15 cellular contexts compared by ENCODE assay signal in genomic region chr14:103280278-103280917, GRCh38. TPM values are rescaled to one million over a fixed set of nuclear protein-coding genes. Genes with fewer than 3 reads are reported as not detected.
DNase-seq lines count a peak whose midpoint lies in the region; ATAC-seq and TF ChIP-seq lines count a peak whose summit lies in the region.
"Had no signal": no experiment of that assay in that cellular context is flagged by ENCODE, and none has a peak within 500 bp of the region (broad histone marks: within the 10 kb centered on the region; RNA-seq: fewer than 3 reads in every experiment).

No MANE protein-coding gene starts in this region.

- no peak overlapping the region for H3K4me3 ChIP-seq in upper lobe of right lung

- H3K27ac ChIP-seq in upper lobe of right lung, result no peak overlapping the region
- H3K27ac ChIP-seq: epithelial cell of prostate had no signal

- no peak overlapping the region for H3K27ac Mint-ChIP-seq in activated T-cell treated with anti-CD3 and anti-CD28 coated beads, Interleukin-2, amount 50 U/mL, for 72 hours
- no peak overlapping the region for H3K27ac Mint-ChIP-seq in stimulated activated memory B cell treated with anti-CD40 and anti-IgM and Interleukin-4, amounts not matched to agents 10 μg/mL and 1 μg/mL and 100 μg/mL, for 72 hours

- H3K27me3 ChIP-seq in upper lobe of right lung, result peaks cover 44% of the 10 kb centered on the region

- H3K27me3 Mint-ChIP-seq in activated T-cell treated with anti-CD3 and anti-CD28 coated beads, Interleukin-2, amount 50 U/mL, for 72 hours (ENCODE audit: low read depth), result peaks cover 82% of the 10 kb centered on the region
- peaks cover 84% of the 10 kb centered on the region for H3K27me3 Mint-ChIP-seq in stimulated activated memory B cell treated with anti-CD40 and anti-IgM and Interleukin-4, amounts not matched to agents 10 μg/mL and 1 μg/mL and 100 μg/mL, for 72 hours

- H3K36me3 Mint-ChIP-seq in activated T-cell treated with anti-CD3 and anti-CD28 coated beads, Interleukin-2, amount 50 U/mL, for 72 hours (ENCODE audit: insufficient read depth in 2 of 2), result peaks cover 0 to 2% of the 10 kb centered on the region in 2 donors
- no peaks in the 10 kb centered on the region for H3K36me3 Mint-ChIP-seq in stimulated activated memory B cell treated with anti-CD40 and anti-IgM and Interleukin-4, amounts not matched to agents 10 μg/mL and 1 μg/mL and 100 μg/mL, for 72 hours

- no peaks in the 10 kb centered on the region for H3K9me3 Mint-ChIP-seq in activated T-cell treated with anti-CD3 and anti-CD28 coated beads, Interleukin-2, amount 50 U/mL, for 72 hours
- H3K9me3 Mint-ChIP-seq in stimulated activated memory B cell treated with anti-CD40 and anti-IgM and Interleukin-4, amounts not matched to agents 10 μg/mL and 1 μg/mL and 100 μg/mL, for 72 hours, result no peaks in the 10 kb centered on the region

- H3K4me3 Mint-ChIP-seq in activated T-cell treated with anti-CD3 and anti-CD28 coated beads, Interleukin-2, amount 50 U/mL, for 72 hours, result peak overlapping the region; percentile 49 to 54
- H3K4me3 Mint-ChIP-seq in stimulated activated memory B cell treated with anti-CD40 and anti-IgM and Interleukin-4, amounts not matched to agents 10 μg/mL and 1 μg/mL and 100 μg/mL, for 72 hours, result peak overlapping the region; percentile 57

- intact Hi-C loops in upper lobe of right lung (cut with DNase I), result loop anchor here (10.0 kb wide), 1 partner anchor 196 kb away; the partner anchor contains the start of gene LBHD2

- H3K9me3 ChIP-seq in upper lobe of right lung, result no peaks in the 10 kb centered on the region

- H3K4me1 Mint-ChIP-seq in activated T-cell treated with anti-CD3 and anti-CD28 coated beads, Interleukin-2, amount 50 U/mL, for 72 hours (ENCODE audit: low read depth), result no peaks in the 10 kb centered on the region
- peaks cover 11% of the 10 kb centered on the region for H3K4me1 Mint-ChIP-seq in stimulated activated memory B cell treated with anti-CD40 and anti-IgM and Interleukin-4, amounts not matched to agents 10 μg/mL and 1 μg/mL and 100 μg/mL, for 72 hours

- ATAC-seq in activated T-cell treated with anti-CD3 and anti-CD28 coated beads, Interleukin-2, amount 50 U/mL, for 72 hours (replicated peaks in 1 of 2), result no peak
- ATAC-seq in stimulated activated memory B cell treated with anti-CD40 and anti-IgM and Interleukin-4, amounts not matched to agents 10 μg/mL and 1 μg/mL and 100 μg/mL, for 72 hours, result no peak
- ATAC-seq in upper lobe of right lung (no peak), GM18858 (IDR thresholded peaks at IDR 0.05; ENCODE audit: unreplicated experiment) (no peak)

- no peaks in the 10 kb centered on the region for H3K36me3 ChIP-seq in upper lobe of right lung

- no peak for TF ChIP-seq CTCF in upper lobe of right lung (IDR thresholded peaks at IDR 0.05)

- peaks cover 10% of the 10 kb centered on the region for H3K4me1 ChIP-seq in upper lobe of right lung

- DNase-seq in activated T-cell treated with anti-CD3 and anti-CD28 coated beads, Interleukin-2, amount 50 U/mL, for 72 hours, result no peak
- DNase-seq in activated T-cell treated with anti-CD3 and anti-CD28 coated beads, Interleukin-2, amount 50 U/mL, for 48 hours, result no peak
- DNase-seq in MV-4-11 (lab: John Stamatoyannopoulos, UW), result peak; percentile 66
- DNase-seq in fibroblast of peridontal ligament (ENCODE audit: extremely low read depth), result peak; percentile 13
- no peak for DNase-seq in upper lobe of right lung
- no peak for DNase-seq in SHP77 treated with DMSO at 0.1 percent for 48 hours (lab: John Stamatoyannopoulos, UW)
- DNase-seq: activated CD4-positive, CD25-positive, alpha-beta regulatory T cell treated with anti-CD3 and anti-CD28 coated beads, Interleukin-2, amount 50 U/mL, for 72 hours; activated CD8-positive, alpha-beta memory T cell treated with anti-CD3 and anti-CD28 coated beads, Interleukin-2, amount 50 U/mL, for 48 hours; NCI-H2029; NCI-H69; substantia nigra; T-helper 2 cell had no signal

RNA-seq across cellular contexts. Expression of gene EIF5, which starts 53.6 kb away (rescaled TPM):
- total RNA-seq in activated T-cell treated with anti-CD3 and anti-CD28 coated beads, Interleukin-2, amount 50 U/mL, for 72 hours, result 100 to 1,000 TPM; 295 to 377 TPM
- 245 TPM for total RNA-seq in upper lobe of right lung

Comparison
In these comparisons a context has a peak if more than half of its experiments do, and no peak if none do; other contexts are left out.
1. DNase-seq: peak in MV-4-11 (single experiment) and fibroblast of peridontal ligament (single experiment); none in activated T-cell treated with anti-CD3 and anti-CD28 coated beads, Interleukin-2, amount 50 U/mL, for 72 hours (0 of 2), activated T-cell treated with anti-CD3 and anti-CD28 coated beads, Interleukin-2, amount 50 U/mL, for 48 hours (0 of 2), upper lobe of right lung (single experiment) and SHP77 treated with DMSO at 0.1 percent for 48 hours (single experiment).